In the genomic region with DNA sequence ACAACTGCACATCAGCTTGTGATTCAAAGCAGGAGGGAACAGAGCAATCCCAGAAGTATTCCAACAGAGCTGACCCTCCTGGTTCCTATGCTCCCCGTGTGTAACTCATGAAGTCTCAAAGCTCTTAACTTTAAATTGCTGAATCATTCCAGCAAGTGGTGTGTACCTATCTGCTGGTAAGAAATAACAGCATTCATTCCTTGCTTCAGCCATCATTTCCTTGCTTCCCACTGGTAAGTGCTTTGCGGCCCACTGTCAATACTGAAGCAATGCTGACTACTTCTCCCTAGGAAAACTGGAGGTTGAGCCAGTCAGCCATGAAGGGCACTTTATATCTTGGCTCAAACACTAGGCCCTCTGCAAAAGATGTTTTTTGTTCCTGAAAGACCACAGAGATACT, we compare ENCODE assay signal across 18 cellular contexts.
DNase-seq lines count a peak whose midpoint lies in the region; ATAC-seq and TF ChIP-seq lines count a peak whose summit lies in the region.
"Had no signal": no experiment of that assay in that cellular context is flagged by ENCODE, and none has a peak within 500 bp of the region (broad histone marks: within the 10 kb centered on the region; RNA-seq: fewer than 3 reads in every experiment).

No MANE protein-coding gene starts in this region.

- H2BK20ac ChIP-seq in H9 (ENCODE audit: low read depth, low read length, poor library complexity, severe bottlenecking): no peak overlapping the region

- H2BK12ac ChIP-seq in H9 (ENCODE audit: insufficient read length, low read depth, low read length): no peak overlapping the region

- H2BK120ac ChIP-seq in H9 (ENCODE audit: low read depth, low read length, poor library complexity, severe bottlenecking): no peak overlapping the region

- no peaks in the 10 kb centered on the region for H3K4me1 ChIP-seq in H9 (ENCODE audit: insufficient read depth, low read length)
- no peaks in the 10 kb centered on the region for H3K4me1 ChIP-seq in aorta (ENCODE audit: control insufficient read depth in 1 of 2, insufficient read depth in 2 of 2, low read length in 2 of 2)
- H3K4me1 ChIP-seq: breast epithelium, spleen had no signal

- TF ChIP-seq CTCF in H9 (conservative IDR thresholded peaks at IDR 0.05) (no peak), fibroblast of the aortic adventitia (IDR thresholded peaks at IDR 0.05; ENCODE audit: insufficient read depth, low read length) (no peak)

- H3K23ac ChIP-seq in H9 (ENCODE audit: insufficient read length, low read depth, low read length): no peak overlapping the region

- peaks cover 9% of the 10 kb centered on the region in 2 experiments; a peak in 4 of 5 replicates for H3K9me3 Mint-ChIP-seq in H9
- H3K9me3 Mint-ChIP-seq: effector memory CD8-positive, alpha-beta T cell had no signal

- no peak overlapping the region for H3K4ac ChIP-seq in H9 (ENCODE audit: low read depth, low read length)

- no peaks in the 10 kb centered on the region for H3K27me3 ChIP-seq in H9 (ENCODE audit: insufficient read depth, low read length)
- H3K27me3 ChIP-seq in aorta (ENCODE audit: control insufficient read depth in 1 of 2, insufficient read depth in 2 of 2, low read length in 1 of 2): no peaks in the 10 kb centered on the region
- H3K27me3 ChIP-seq: breast epithelium, spleen had no signal

- no peak overlapping the region for H2AK5ac ChIP-seq in H9 (ENCODE audit: insufficient read length, low read length)

- H3K4me1 Mint-ChIP-seq in H9: peaks cover 11 to 12% of the 10 kb centered on the region in 2 experiments
- H3K4me1 Mint-ChIP-seq: CD14-positive monocyte had no signal

- H2BK15ac ChIP-seq in H9 (ENCODE audit: low read depth, low read length): no peak overlapping the region

- peak overlapping the region in 2 of 3 experiments; percentile 80 to 82; a peak in 4 of 7 replicates for H3K27ac Mint-ChIP-seq in H9
- H3K27ac Mint-ChIP-seq: CD14-positive monocyte, memory B cell had no signal

- no peak overlapping the region for H3K9ac ChIP-seq in H9 (ENCODE audit: extremely low read depth, insufficient read length, low read length)
- H3K9ac ChIP-seq in SK-N-MC (ENCODE audit: insufficient read length): peak overlapping the region; percentile 70

- no CpG with 5 or more reads among the region's 2 CpGs for WGBS in H9 (ENCODE audit: extremely low coverage, insufficient read length, low lambda C conversion rate)
- WGBS in aorta, 2 donors: 84 to 85% methylated on average over 2 of the region's 2 CpGs

- H4K5ac ChIP-seq in H9 (ENCODE audit: insufficient read length, low read depth, low read length): no peak overlapping the region

- DNase-seq in H9: no peak
- DNase-seq in SK-N-MC (ENCODE audit: low read depth, low spot score): no peak
- DNase-seq in fibroblast of the aortic adventitia (ENCODE audit: low read depth): peak; percentile 16
- DNase-seq in renal cortical epithelial cell (ENCODE audit: low read depth): peak; percentile 35
- DNase-seq in NCI-H510A (lab: John Stamatoyannopoulos, UW): no peak
- no peak for DNase-seq in NCI-H2171 treated with DMSO at 0.1 percent for 48 hours (lab: John Stamatoyannopoulos, UW)
- no peak for DNase-seq in aorta
- DNase-seq: activated gamma-delta T cell; effector memory CD8-positive, alpha-beta T cell; NCI-H1436; NCI-H69; spleen had no signal

- no peaks in the 10 kb centered on the region for H3K79me2 ChIP-seq in H9 (ENCODE audit: insufficient read depth, low read length)

- H3K36me3 Mint-ChIP-seq in H9 (ENCODE audit: insufficient read depth in 1 of 3, low read depth in 3 of 3): peaks cover 0 to 17% (median 2%) of the 10 kb centered on the region in 3 experiments; a peak in 4 of 7 replicates
- H3K36me3 Mint-ChIP-seq: CD14-positive monocyte had no signal

- H3K79me1 ChIP-seq in H9 (ENCODE audit: insufficient read depth, low read depth, low read length, poor library complexity, severe bottlenecking): no peaks in the 10 kb centered on the region

- no peaks in the 10 kb centered on the region for H3K9me3 ChIP-seq in H9 (ENCODE audit: control insufficient read depth, low read depth, low read length)
- no peaks in the 10 kb centered on the region for H3K9me3 ChIP-seq in SK-N-MC (ENCODE audit: low read depth, low read length)
- no peaks in the 10 kb centered on the region for H3K9me3 ChIP-seq in aorta (ENCODE audit: control insufficient read depth, low read length)
- H3K9me3 ChIP-seq: breast epithelium, spleen had no signal

- intact Hi-C loops in aorta (cut with DNase I): no loop called here

- H4K20me1 ChIP-seq in H9 (ENCODE audit: control insufficient read depth, insufficient read depth, insufficient read length): no peaks in the 10 kb centered on the region

- H4K8ac ChIP-seq in H9 (replicated peaks; ENCODE audit: insufficient read length, low read depth, low read length): no peak overlapping the region

- no peak overlapping the region for H3K4me2 ChIP-seq in H9 (ENCODE audit: insufficient read depth, insufficient read length, low read length)

- no peak overlapping the region for H3K18ac ChIP-seq in H9 (ENCODE audit: insufficient read length, low read depth, low read length)

- H3K4me3 ChIP-seq in SK-N-MC: peak overlapping the region; percentile 58
- H3K4me3 ChIP-seq in fibroblast of the aortic adventitia (ENCODE audit: low read depth, low read length): no peak overlapping the region
- H3K4me3 ChIP-seq in aorta (ENCODE audit: low read length in 2 of 2): no peak overlapping the region
- H3K4me3 ChIP-seq: breast epithelium, spleen had no signal

- H3K36me3 ChIP-seq in SK-N-MC (ENCODE audit: insufficient read depth, low read length) (no peaks in the 10 kb centered on the region; the same call in 1 of the 2 replicates), aorta (ENCODE audit: control insufficient read depth in 1 of 2, insufficient read depth in 2 of 2, low read length in 1 of 2) (no peaks in the 10 kb centered on the region)
- H3K36me3 ChIP-seq: breast epithelium, spleen had no signal

- no peak overlapping the region for H3K27ac ChIP-seq in H9 (ENCODE audit: insufficient read length, low read depth, low read length)
- H3K27ac ChIP-seq in SK-N-MC: peak overlapping the region; percentile 98
- no peak overlapping the region for H3K27ac ChIP-seq in aorta (ENCODE audit: low read depth in 1 of 2, low read length in 2 of 2)
- H3K27ac ChIP-seq: breast epithelium, spleen, VCaP had no signal

- no peak overlapping the region for H3K4me3 Mint-ChIP-seq in H9
- H3K4me3 Mint-ChIP-seq: CD14-positive monocyte; effector memory CD8-positive, alpha-beta T cell; memory B cell had no signal

- H3K27me3 Mint-ChIP-seq in H9 (ENCODE audit: low read depth): no peaks in the 10 kb centered on the region; the same call in 1 of the 2 replicates
- H3K27me3 Mint-ChIP-seq: effector memory CD8-positive, alpha-beta T cell; memory B cell had no signal

- no peak overlapping the region for H3T11ph ChIP-seq in H9 (ENCODE audit: low read length)

- no peak overlapping the region for H4K91ac ChIP-seq in H9 (ENCODE audit: insufficient read length, low read depth, low read length)

- no peaks in the 10 kb centered on the region for H3K23me2 ChIP-seq in H9 (ENCODE audit: insufficient read length, low read depth, low read length, poor library complexity, severe bottlenecking)

- no peak overlapping the region for H2BK5ac ChIP-seq in H9 (ENCODE audit: insufficient read length, low read length)

- H3K14ac ChIP-seq in H9 (ENCODE audit: insufficient read depth, low read length): no peak overlapping the region

- ATAC-seq in GM19452 (IDR thresholded peaks at IDR 0.05; ENCODE audit: unreplicated experiment): no peak
- no peak for ATAC-seq in aorta (ENCODE audit: low FRiP score)
- ATAC-seq: effector memory CD8-positive, alpha-beta T cell; Panc1 had no signal

- no peak overlapping the region for H3K56ac ChIP-seq in H9 (ENCODE audit: insufficient read length, low read depth, low read length)

- no peak overlapping the region for H2AFZ ChIP-seq in H9 (ENCODE audit: low read length)

Comparison
In these comparisons a context has a peak if more than half of its experiments do, and no peak if none do; other contexts are left out.
1. DNase-seq: peak in fibroblast of the aortic adventitia (single experiment) and renal cortical epithelial cell (single experiment); none in H9 (single experiment), SK-N-MC (single experiment), NCI-H510A (single experiment), NCI-H2171 treated with DMSO at 0.1 percent for 48 hours (single experiment) and aorta (0 of 2).